26 cellular contexts compared by ENCODE assay signal in genomic region chr10:98104125-98104524, GRCh38. TPM values are rescaled to one million over a fixed set of nuclear protein-coding genes. Genes with fewer than 3 reads are reported as not detected.
DNase-seq lines count a peak whose midpoint lies in the region; ATAC-seq, FAIRE-seq and TF ChIP-seq lines count a peak whose summit lies in the region.
"Had no signal": no experiment of that assay in that cellular context is flagged by ENCODE, and none has a peak within 500 bp of the region (broad histone marks: within the 10 kb centered on the region; RNA-seq: fewer than 3 reads in every experiment).

No MANE protein-coding gene starts in this region.

- no peak for FAIRE-seq in K562 (lab: Jason Lieb, UNC)
- FAIRE-seq: A204.1, GM12878, GM12892, GM18507 had no signal

- BruUV-seq in K562 (replicated peaks; lab: Mats Ljungman, UMichigan) = no TSS peak

- H3K27me3 ChIP-seq in K562 (ENCODE audit: control insufficient read depth in 2 of 2, insufficient read depth in 2 of 2, low read length in 2 of 2) (peaks cover 2 to 19% of the 10 kb centered on the region in 2 experiments; a peak in 4 of 5 replicates), tibial artery (peaks cover 0 to 10% of the 10 kb centered on the region in 2 donors)
- H3K27me3 ChIP-seq: BLaER1 had no signal

- no peak overlapping the region for H2AFZ ChIP-seq in K562 (ENCODE audit: low read depth, low read length)

- intact Hi-C loops in K562 (cut with micrococcal nuclease) (no loop called here), tibial artery (cut with DNase I; ENCODE audit: low total_unique reads) (no loop called here)

- H3K9me3 ChIP-seq in HEK293 (ENCODE audit: control insufficient read depth, insufficient read depth, low read depth, low read length) (no peaks in the 10 kb centered on the region), K562 (replicated peaks; ENCODE audit: control insufficient read depth, insufficient read depth, low read depth, low read length) (no peaks in the 10 kb centered on the region), tibial artery (no peaks in the 10 kb centered on the region)
- H3K9me3 ChIP-seq: BE2C had no signal

- DNase-seq in K562 (ENCODE audit: extremely low read depth in 1 of 4, low spot score in 3 of 4) (no peak), type B pancreatic cell (ENCODE audit: extremely low spot score, unreplicated experiment) (no peak), tibial artery (no peak)
- no peak for DNase-seq in activated CD4-positive, alpha-beta T cell treated with anti-CD3 and anti-CD28 coated beads, Interleukin-2, amount 50 U/mL, for 48 hours
- DNase-seq: 8988T; ACHN; BE2C; C1 segment of cervical spinal cord; CD4-positive, alpha-beta memory T cell; CD4-positive, CD25-positive, alpha-beta regulatory T cell; CD8-positive, alpha-beta memory T cell; COR-L47; DMS 273 treated with DMSO at 0.1 percent for 48 hours; DMS153; DMS53; DMS79; DND-41; EL; GDM1 had no signal

- no peak for TF ChIP-seq POLR2A in K562 (conservative IDR thresholded peaks at IDR 0.05)

- H3K9ac ChIP-seq in K562 (ENCODE audit: insufficient read depth in 1 of 2, low read depth in 2 of 2, low read length in 2 of 2) = no peak overlapping the region
- H3K9ac ChIP-seq: BLaER1 had no signal

- H3K9me1 ChIP-seq in K562 (ENCODE audit: control insufficient read depth, insufficient read depth, low read length) = no peaks in the 10 kb centered on the region

- TF ChIP-seq CTCF in HEK293 (tag by site-specific recombination; IDR thresholded peaks at IDR 0.05) = no peak
- no peak for TF ChIP-seq CTCF in K562 (IDR thresholded peaks at IDR 0.05 in 2 of 3, conservative IDR thresholded peaks at IDR 0.05 in 1 of 3; ENCODE audit: insufficient read depth in 2 of 3, low read depth in 1 of 3, low read length in 3 of 3)
- no peak for TF ChIP-seq CTCF in type B pancreatic cell (conservative IDR thresholded peaks at IDR 0.05)
- TF ChIP-seq CTCF in tibial artery (IDR thresholded peaks at IDR 0.05) = no peak

- no peak overlapping the region for H3K27ac Mint-ChIP-seq in type B pancreatic cell
- H3K27ac Mint-ChIP-seq: CD14-positive monocyte; CD4-positive, alpha-beta memory T cell; CD4-positive, CD25-positive, alpha-beta regulatory T cell; CD8-positive, alpha-beta memory T cell had no signal

- no peak overlapping the region for H3K27ac ChIP-seq in HEK293 (ENCODE audit: extremely low read depth, low read depth, low read length)
- H3K27ac ChIP-seq in K562 (ENCODE audit: extremely low read depth, low read depth, low read length) = no peak overlapping the region
- no peak overlapping the region for H3K27ac ChIP-seq in tibial artery
- H3K27ac ChIP-seq: BLaER1 had no signal

- H3K4me1 ChIP-seq in HEK293 (ENCODE audit: control insufficient read depth, insufficient read depth, low read length) (peaks cover 8% of the 10 kb centered on the region), K562 (replicated peaks in 1 of 2; ENCODE audit: control insufficient read depth in 2 of 2, insufficient read depth in 2 of 2, low read length in 2 of 2) (no peaks in the 10 kb centered on the region), tibial artery (no peaks in the 10 kb centered on the region)
- H3K4me1 ChIP-seq: BE2C had no signal

- peak overlapping the region; percentile 16 for H3K4me3 Mint-ChIP-seq in type B pancreatic cell
- H3K4me3 Mint-ChIP-seq: CD14-positive monocyte; CD4-positive, alpha-beta memory T cell; CD4-positive, CD25-positive, alpha-beta regulatory T cell; CD8-positive, alpha-beta memory T cell had no signal

- H4K20me1 ChIP-seq in K562 (replicated peaks; ENCODE audit: control insufficient read depth, insufficient read depth, low read length) = no peaks in the 10 kb centered on the region
- H4K20me1 ChIP-seq: BLaER1 had no signal

- H3K36me3 Mint-ChIP-seq in type B pancreatic cell = no peaks in the 10 kb centered on the region
- H3K36me3 Mint-ChIP-seq: CD14-positive monocyte; CD4-positive, CD25-positive, alpha-beta regulatory T cell; CD8-positive, alpha-beta memory T cell had no signal

- in situ Hi-C loops in K562 (cut with MboI) = no loop called here

- no peak for TF ChIP-seq EP300 in K562 (IDR thresholded peaks at IDR 0.05; ENCODE audit: low read length)

- H3K9me3 Mint-ChIP-seq in type B pancreatic cell = no peaks in the 10 kb centered on the region
- H3K9me3 Mint-ChIP-seq: CD8-positive, alpha-beta memory T cell had no signal

- TF ChIP-seq RAD21 in K562 (CRISPR knock-in tag; conservative IDR thresholded peaks at IDR 0.05 in 1 of 2, IDR thresholded peaks at IDR 0.05 in 1 of 2) = no peak

- POLR2A ChIA-PET in HEK293 (lab: Yijun Ruan, JAX) (no interaction called here), K562 (lab: Yijun Ruan, JAX) (no interaction called here)

- no peak overlapping the region for H3K4me2 ChIP-seq in K562 (ENCODE audit: insufficient read depth, low read length)
- H3K4me2 ChIP-seq: BLaER1 had no signal

- H3K79me2 ChIP-seq in K562 (ENCODE audit: control insufficient read depth, insufficient read depth, low read length) = no peaks in the 10 kb centered on the region

- CTCF ChIA-PET in HEK293 (lab: Yijun Ruan, JAX) = no interaction called here
- CTCF ChIA-PET in K562 (lab: Yijun Ruan, JAX; ENCODE audit: low intra/inter-chr PET ratio) = no interaction called here

- WGBS in K562 (ENCODE audit: insufficient coverage, low coverage, missing lambda C conversion rate) = 0% methylated on average over 3 of the region's 3 CpGs

- ATAC-seq in K562 = no peak
- ATAC-seq: GM12878 had no signal

- H3K4me3 ChIP-seq in HEK293 (ENCODE audit: low read depth, low read length) (no peak overlapping the region), K562 (no peak overlapping the region), tibial artery (no peak overlapping the region)
- H3K4me3 ChIP-seq: BLaER1, GM12878 had no signal

- H3K27me3 Mint-ChIP-seq in type B pancreatic cell = peaks cover 4% of the 10 kb centered on the region

- peaks cover 9% of the 10 kb centered on the region for H3K4me1 Mint-ChIP-seq in type B pancreatic cell (ENCODE audit: unreplicated experiment)
- H3K4me1 Mint-ChIP-seq: CD14-positive monocyte; CD4-positive, alpha-beta memory T cell; CD4-positive, CD25-positive, alpha-beta regulatory T cell; CD8-positive, alpha-beta memory T cell had no signal

- no peaks in the 10 kb centered on the region for H3K36me3 ChIP-seq in HEK293 (ENCODE audit: control insufficient read depth in 2 of 2, insufficient read depth in 1 of 2, low read length in 2 of 2)
- no peaks in the 10 kb centered on the region for H3K36me3 ChIP-seq in K562 (ENCODE audit: control insufficient read depth, insufficient read depth, low read length)
- H3K36me3 ChIP-seq in tibial artery = no peaks in the 10 kb centered on the region
- H3K36me3 ChIP-seq: BE2C, BLaER1 had no signal

TF ChIP-seq in K562, 482 proteins besides CTCF, POLR2A, EP300 and RAD21 (continues in another document):
- TF ChIP-seq ZMIZ1 (IDR thresholded peaks at IDR 0.05; ENCODE audit: low read depth in 2 of 2, low read length in 2 of 2) = no peak

RNA-seq across cellular contexts. Expression of gene R3HCC1L, which starts 30.3 kb away (rescaled TPM):
- 9.2 and 31.2 TPM in 2 replicates for total RNA-seq in K562 (2011; cell fraction: chromatin; rRNA removed; ENCODE audit: low replicate concordance)
- 5.7 and 8.3 TPM in 2 replicates for total RNA-seq in K562 (2011; cell fraction: nucleolus; rRNA removed)
- 10.9 and 15.3 TPM in 2 replicates for total RNA-seq in K562 (2011; cell fraction: nucleoplasm; rRNA removed)
- 10.9 and 12.9 TPM in 2 replicates for total RNA-seq in K562 (2014; rRNA removed)
- 15.4 and 15.9 TPM in 2 replicates for total RNA-seq in K562 (2014; rRNA removed; fragmentation: Illumina TruSeq; extraction: Trizol)
- 14.0 and 14.7 TPM in 2 replicates for total RNA-seq in K562 (2015; rRNA removed; fragmentation: Illumina TruSeq; extraction: Trizol)
- total RNA-seq in K562 (2021) = 8.9 and 9.3 TPM in 2 replicates
- polyA plus RNA-seq in K562 (2011; rRNA removed) = 10.7 and 12.6 TPM in 2 replicates
- 3.3 and 7.6 TPM in 2 replicates for polyA plus RNA-seq in K562 (2011; cell fraction: cytosol; rRNA removed)
- 10.1 and 10.9 TPM in 2 replicates for polyA plus RNA-seq in K562 (2011; cell fraction: nucleus; rRNA removed)
- 8.2 and 9.1 TPM in 2 replicates for polyA plus RNA-seq in K562 (2012)
- polyA plus RNA-seq in K562 (2014; fragmentation: Illumina TruSeq; extraction: Trizol) = 11.4 and 13.8 TPM in 2 replicates
- 10 to 100 TPM in 1 of 2 experiments, 1 to 10 TPM in 1; 9.1 to 17.8 TPM for polyA plus RNA-seq in K562 (2014; fragmentation: Nextera tagmentation; extraction: Ambion mirVana)
- 9.5 and 11.3 TPM in 2 replicates for polyA plus RNA-seq in K562 (2014; rRNA removed)
- 28.8 and 35.1 TPM in 2 replicates for polyA minus RNA-seq in K562 (2011; rRNA and poly(A)+ RNA removed)
- polyA minus RNA-seq in K562 (2011; cell fraction: cytosol; rRNA and poly(A)+ RNA removed) = 6.2 and 7.6 TPM in 2 replicates
- 12.1 and 20.0 TPM in 2 replicates for polyA minus RNA-seq in K562 (2011; cell fraction: nucleus; rRNA and poly(A)+ RNA removed)
- 14.2 and 15.4 TPM in 2 replicates for total RNA-seq in type B pancreatic cell (ENCODE audit: low replicate concordance)
